Comparison of ENCODE assay signal across 8 cellular contexts in the genomic region with DNA sequence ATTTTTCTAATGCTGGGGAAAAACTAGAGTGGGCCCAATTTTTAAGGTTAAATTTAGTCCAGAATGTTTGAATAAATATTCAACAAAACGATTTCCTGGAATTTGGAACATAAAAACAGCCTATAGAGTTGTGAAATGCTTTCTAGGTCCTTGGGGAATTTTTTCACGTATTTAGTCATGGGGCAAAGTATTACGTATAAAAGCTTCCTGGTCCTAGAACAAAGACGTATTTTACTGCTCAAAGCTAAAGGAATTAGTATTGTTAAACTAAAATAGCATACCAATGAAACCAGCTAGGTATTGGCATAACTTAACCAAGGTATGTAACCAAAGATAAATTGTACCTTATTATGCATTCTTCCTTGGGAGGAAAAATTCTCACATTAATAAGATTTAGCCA. TPM values are rescaled to one million over a fixed set of nuclear protein-coding genes. Genes with fewer than 3 reads are reported as not detected.
DNase-seq lines count a peak whose midpoint lies in the region; TF ChIP-seq lines count a peak whose summit lies in the region.

No MANE protein-coding gene starts in this region.

- H3K4me3 Mint-ChIP-seq in CD8-positive, alpha-beta memory T cell: peak overlapping the region in 5 of 7 donors; percentile 77 to 88 (median 81)
- H3K4me3 Mint-ChIP-seq in endodermal cell: peak overlapping the region; percentile 83

- no peak for TF ChIP-seq CTCF in endodermal cell (conservative IDR thresholded peaks at IDR 0.05)

- no peak overlapping the region for H3K4me3 ChIP-seq in CD8-positive, alpha-beta memory T cell (ENCODE audit: low read length)
- peak overlapping the region; percentile 91 for H3K4me3 ChIP-seq in endodermal cell (ENCODE audit: low read length)
- peak overlapping the region; percentile 96 for H3K4me3 ChIP-seq in neuron (ENCODE audit: low read length)

- peaks cover 11 to 22% (median 20%) of the 10 kb centered on the region in 3 donors for H3K4me1 Mint-ChIP-seq in CD8-positive, alpha-beta memory T cell
- peaks cover 15% of the 10 kb centered on the region for H3K4me1 Mint-ChIP-seq in endodermal cell

- CTCF ChIA-PET in CD8-positive, alpha-beta memory T cell (lab: Charles Lee): interaction anchor here (1.3 kb wide), 1 partner anchor 8 kb away, joined by 3 read pairs; no protein-coding TSS in a partner anchor

- peak overlapping the region; percentile 76 for H3K9ac ChIP-seq in endodermal cell (ENCODE audit: extremely low read depth, low read length, poor library complexity, severe bottlenecking)

- no peak overlapping the region for H3K27ac ChIP-seq in CD8-positive, alpha-beta memory T cell (ENCODE audit: low read depth, low read length)
- H3K27ac ChIP-seq in endodermal cell (ENCODE audit: low read depth, low read length): no peak overlapping the region

- H3K9me3 ChIP-seq in CD8-positive, alpha-beta memory T cell (ENCODE audit: low read length): no peaks in the 10 kb centered on the region
- H3K9me3 ChIP-seq in endodermal cell (ENCODE audit: control insufficient read depth, low read length): no peaks in the 10 kb centered on the region
- H3K9me3 ChIP-seq in neuron (ENCODE audit: low read length): peaks cover 3% of the 10 kb centered on the region

- H3K27me3 Mint-ChIP-seq in CD8-positive, alpha-beta memory T cell: peaks cover 20 to 43% of the 10 kb centered on the region in 2 donors
- peaks cover 6% of the 10 kb centered on the region for H3K27me3 Mint-ChIP-seq in endodermal cell (ENCODE audit: insufficient read depth)

- H2AFZ ChIP-seq in neuron (ENCODE audit: low read depth, low read length): no peak overlapping the region

- H3K9me3 Mint-ChIP-seq in CD8-positive, alpha-beta memory T cell: peaks cover 0 to 2% (median 2%) of the 10 kb centered on the region in 5 donors
- H3K9me3 Mint-ChIP-seq in endodermal cell: no peaks in the 10 kb centered on the region

- H3K36me3 Mint-ChIP-seq in CD8-positive, alpha-beta memory T cell: no peaks in the 10 kb centered on the region
- H3K36me3 Mint-ChIP-seq in endodermal cell (ENCODE audit: low read depth): no peaks in the 10 kb centered on the region

- no peak overlapping the region for H3K27ac Mint-ChIP-seq in CD8-positive, alpha-beta memory T cell
- no peak overlapping the region for H3K27ac Mint-ChIP-seq in endodermal cell

- H3K27me3 ChIP-seq in CD8-positive, alpha-beta memory T cell (ENCODE audit: insufficient read depth, low read length, poor library complexity, severe bottlenecking): no peaks in the 10 kb centered on the region
- no peaks in the 10 kb centered on the region for H3K27me3 ChIP-seq in endodermal cell (ENCODE audit: control insufficient read depth, insufficient read depth, low read length, poor library complexity, severe bottlenecking)
- no peaks in the 10 kb centered on the region for H3K27me3 ChIP-seq in neuron (ENCODE audit: insufficient read depth, low read length)

- POLR2A ChIA-PET in CD8-positive, alpha-beta memory T cell (lab: Charles Lee): no interaction called here

- H3K4me1 ChIP-seq in CD8-positive, alpha-beta memory T cell (ENCODE audit: insufficient read depth, low read length): no peaks in the 10 kb centered on the region
- no peaks in the 10 kb centered on the region for H3K4me1 ChIP-seq in endodermal cell (ENCODE audit: control insufficient read depth, insufficient read depth, low read length)
- H3K4me1 ChIP-seq in neuron (ENCODE audit: insufficient read depth, low read length): peaks cover 12% of the 10 kb centered on the region

- no peak for DNase-seq in CD8-positive, alpha-beta memory T cell
- DNase-seq in NCI-H460 (ENCODE audit: extremely low read depth, low read depth) (peak; percentile 69), endodermal cell (no peak), NOMO-1 treated with DMSO at 0.1 percent for 48 hours (lab: John Stamatoyannopoulos, UW; ENCODE audit: unreplicated experiment) (no peak), activated gamma-delta T cell (lab: John Stamatoyannopoulos, UW) (no peak), DMS153 (lab: John Stamatoyannopoulos, UW) (no peak)
- no peak for DNase-seq in stimulated activated CD4-positive, alpha-beta T cell treated with anti-CD3 and anti-CD28 coated beads, Interleukin-4, amount 100 ng/mL, for 4 hours

- WGBS in endodermal cell (ENCODE audit: insufficient coverage in 1 of 2, insufficient read length in 1 of 2), 2 experiments: 50 to 58% methylated on average over 4 of the region's 4 CpGs

- H3K36me3 ChIP-seq in CD8-positive, alpha-beta memory T cell (ENCODE audit: insufficient read depth, low read length): no peaks in the 10 kb centered on the region
- no peaks in the 10 kb centered on the region for H3K36me3 ChIP-seq in endodermal cell (ENCODE audit: control insufficient read depth, insufficient read depth, low read length)
- no peaks in the 10 kb centered on the region for H3K36me3 ChIP-seq in neuron (ENCODE audit: insufficient read depth, low read length)

RNA-seq across cellular contexts. Expression of gene SESTD1, which starts 1.6 kb away (rescaled TPM):
- total RNA-seq in CD8-positive, alpha-beta memory T cell: 1 to 10 TPM; 1.6 to 3.7 TPM
- polyA plus RNA-seq in CD8-positive, alpha-beta memory T cell: 2.2 TPM
- total RNA-seq in NCI-H460 (2014; rRNA removed; shearing (Covaris generic)): 25.6 and 26.3 TPM in 2 replicates
- 14.5 and 28.3 TPM in 2 replicates for polyA plus RNA-seq in NCI-H460 (2014; cell fraction: nucleus; rRNA removed)
- 10 to 100 TPM; 51.3 to 75.4 TPM for total RNA-seq in endodermal cell
- polyA plus RNA-seq in endodermal cell (2013, experiment 1 of 2): 63.4 TPM
- polyA plus RNA-seq in endodermal cell (2013, experiment 2 of 2): 59.7 TPM
